ENCODE assay signal across 11 cellular contexts in genomic region chr1:205444931-205445652, GRCh38. TPM values are rescaled to one million over a fixed set of nuclear protein-coding genes. Genes with fewer than 3 reads are reported as not detected.
DNase-seq lines count a peak whose midpoint lies in the region; ATAC-seq lines count a peak whose summit lies in the region.
"Had no signal": no experiment of that assay in that cellular context is flagged by ENCODE, and none has a peak within 500 bp of the region (broad histone marks: within the 10 kb centered on the region; RNA-seq: fewer than 3 reads in every experiment).

No MANE protein-coding gene starts in this region.

- H4K5ac ChIP-seq in mesendoderm (ENCODE audit: low read length): no peak overlapping the region

- peaks cover 14% of the 10 kb centered on the region for H3K79me1 ChIP-seq in mesendoderm (ENCODE audit: low read length)

- peak overlapping the region; percentile 82 for H3K56ac ChIP-seq in mesendoderm (ENCODE audit: low read length)

- no peak overlapping the region for H3K4me3 ChIP-seq in mesendoderm (ENCODE audit: low read length)

- no peak overlapping the region for H4K8ac ChIP-seq in mesendoderm (ENCODE audit: low read depth, low read length)

- no peak overlapping the region for H2BK15ac ChIP-seq in mesendoderm (replicated peaks; ENCODE audit: low read depth)

- WGBS in mesendoderm (ENCODE audit: extremely low coverage, insufficient coverage, low lambda C conversion rate): no CpG with 5 or more reads among the region's 18 CpGs

- no peak overlapping the region for H2BK120ac ChIP-seq in mesendoderm (ENCODE audit: low read depth, low read length)

- peak overlapping the region; percentile 61 for H3K9ac ChIP-seq in mesendoderm (ENCODE audit: low read length)

- H3K27ac ChIP-seq in mesendoderm (ENCODE audit: low read depth, low read length): peak overlapping the region; percentile 53
- H3K27ac ChIP-seq: 22Rv1 had no signal

- no peaks in the 10 kb centered on the region for H3K27me3 ChIP-seq in mesendoderm (ENCODE audit: insufficient read depth, low read length, poor library complexity)

- ATAC-seq in HG03045 (IDR thresholded peaks at IDR 0.05; ENCODE audit: unreplicated experiment): no peak

- H3K4me1 ChIP-seq in mesendoderm (ENCODE audit: control insufficient read depth, low read depth, low read length): peaks cover 55% of the 10 kb centered on the region

- no peak overlapping the region for H2AK5ac ChIP-seq in mesendoderm (ENCODE audit: low read length)

- H3K18ac ChIP-seq in mesendoderm (ENCODE audit: low read length): peak overlapping the region; percentile 65

- peak overlapping the region; percentile 10 for H2BK5ac ChIP-seq in mesendoderm (ENCODE audit: low read length)

- DNase-seq in NCI-H1417 (lab: John Stamatoyannopoulos, UW) (peak; percentile 49 to 88 (median 76)), NCI-H1417 treated with DMSO at 0.1 percent for 48 hours (lab: John Stamatoyannopoulos, UW) (no peak), cerebellum (ENCODE audit: low spot score) (peak; percentile 93), mesendoderm (peak; percentile 92), ureter (ENCODE audit: low spot score) (peak; percentile 70), epidermal melanocyte (ENCODE audit: insufficient read length, low spot score) (no peak), T-helper 9 cell (no peak)
- DNase-seq: activated CD4-positive, alpha-beta T cell treated with anti-CD3 and anti-CD28 coated beads, Interleukin-2, amount 50 U/mL, for 48 hours had no signal

- H3K36me3 ChIP-seq in mesendoderm (ENCODE audit: control insufficient read depth, insufficient read depth, low read length): peaks cover 3% of the 10 kb centered on the region

- peaks cover 6% of the 10 kb centered on the region for H3K79me2 ChIP-seq in mesendoderm (ENCODE audit: control insufficient read depth, insufficient read depth, low read length)

- no peak overlapping the region for H3K4ac ChIP-seq in mesendoderm (ENCODE audit: low read depth, low read length)

- H3K23ac ChIP-seq in mesendoderm (ENCODE audit: low read length): no peak overlapping the region

- H3K4me2 ChIP-seq in mesendoderm (ENCODE audit: low read length): peak overlapping the region; percentile 41

RNA-seq across cellular contexts. Expression of gene BLACAT1, which starts 10.8 kb away (rescaled TPM):
- total RNA-seq in cerebellum: 2.5 TPM
- 2.8 TPM for polyA plus RNA-seq in mesendoderm (2013, experiment 1 of 2)
- 2.7 TPM for polyA plus RNA-seq in mesendoderm (2013, experiment 2 of 2)
- 0.16 TPM for total RNA-seq in ureter
- total RNA-seq: fibroblast of lung had no signal
- polyA plus RNA-seq: fibroblast of lung had no signal

RNA-seq across cellular contexts. Expression of gene LEMD1, which starts 23.2 kb away (rescaled TPM):
- total RNA-seq in cerebellum: 6.1 TPM
- 4.3 TPM for polyA plus RNA-seq in mesendoderm (2013, experiment 1 of 2)
- 4.4 TPM for polyA plus RNA-seq in mesendoderm (2013, experiment 2 of 2)
- not detected for total RNA-seq in ureter
- total RNA-seq: fibroblast of lung had no signal
- polyA plus RNA-seq: fibroblast of lung had no signal

RNA-seq across cellular contexts. Expression of gene CDK18, which starts 59.4 kb away (rescaled TPM):
- total RNA-seq in cerebellum (1.00 TPM), ureter (28.6 TPM)
- 9.1 TPM for polyA plus RNA-seq in mesendoderm (2013, experiment 1 of 2)
- 8.9 TPM for polyA plus RNA-seq in mesendoderm (2013, experiment 2 of 2)

Comparison
In these comparisons a context has a peak if more than half of its experiments do, and no peak if none do; other contexts are left out.
1. DNase-seq: peak in NCI-H1417 (3 of 3), cerebellum (single experiment), mesendoderm (single experiment) and ureter (single experiment); none in NCI-H1417 treated with DMSO at 0.1 percent for 48 hours (single experiment), epidermal melanocyte (single experiment) and T-helper 9 cell (single experiment).
2. RNA of gene CDK18, which starts 59.4 kb away (total RNA-seq): 28.6 TPM in ureter (single experiment); 1.00 TPM in cerebellum (single experiment); every median in the first group is over 10 times any median in the second.